Comparison of ENCODE assay signal across 1 cellular context in genomic region chr10:72276421-72277339, GRCh38.
A peak's percentile ranks its signal among the peaks of the same experiment; 100 is the strongest.
TF ChIP-seq lines count a peak whose summit lies in the region.

No MANE protein-coding gene starts in this region.

TF ChIP-seq in HepG2, 621 proteins besides CTCF, POLR2A, EP300 and RAD21 (continued from another document and continues in another):
- TF ChIP-seq ZNF260 (CRISPR knock-in tag; IDR thresholded peaks at IDR 0.05; ENCODE audit: borderline replicate concordance, low read depth) (no peak), POGK (CRISPR knock-in tag; conservative IDR thresholded peaks at IDR 0.05) (0 out of 2 replicates have a peak, but pooled peaks have one; percentile 18), ZBTB4 (CRISPR knock-in tag; IDR thresholded peaks at IDR 0.05; ENCODE audit: borderline replicate concordance) (no peak), ZFY (CRISPR knock-in tag; IDR thresholded peaks at IDR 0.05) (peak; percentile 66), NCOA2 (CRISPR knock-in tag; IDR thresholded peaks at IDR 0.05) (peak; percentile 43; the same call in 1 of the 2 replicates), ZNF24 (IDR thresholded peaks at IDR 0.05) (no peak), MXI1 (IDR thresholded peaks at IDR 0.05; ENCODE audit: borderline replicate concordance, low read depth, low read length) (0 out of 3 replicates have a peak, but pooled peaks have one; percentile 12), ZNF850 (CRISPR knock-in tag; conservative IDR thresholded peaks at IDR 0.05) (no peak), CENPX (CRISPR knock-in tag; IDR thresholded peaks at IDR 0.05) (no peak), ZNF709 (CRISPR knock-in tag; IDR thresholded peaks at IDR 0.05) (no peak), ZNF256 (CRISPR knock-in tag; conservative IDR thresholded peaks at IDR 0.05) (no peak), FOXP4 (CRISPR knock-in tag; IDR thresholded peaks at IDR 0.05) (peak; percentile 68), PRPF4 (IDR thresholded peaks at IDR 0.05; ENCODE audit: low read depth, low read length, poor library complexity, severe bottlenecking) (no peak), ZBTB25 (CRISPR knock-in tag; IDR thresholded peaks at IDR 0.05) (no peak; the same call in 1 of the 2 replicates), MTF2 (CRISPR knock-in tag; IDR thresholded peaks at IDR 0.05; ENCODE audit: borderline replicate concordance) (no peak), NR0B2 (CRISPR knock-in tag; IDR thresholded peaks at IDR 0.05) (no peak), SRSF4 (IDR thresholded peaks at IDR 0.05; ENCODE audit: low read depth, low read length, poor library complexity, severe bottlenecking) (peak; percentile 77), TCF7L2 (IDR thresholded peaks at IDR 0.05; ENCODE audit: low read depth, low read length) (no peak), ONECUT2 (CRISPR knock-in tag; IDR thresholded peaks at IDR 0.05) (no peak), ZNF383 (CRISPR knock-in tag; IDR thresholded peaks at IDR 0.05; ENCODE audit: borderline replicate concordance) (no peak), UBTF (CRISPR knock-in tag; IDR thresholded peaks at IDR 0.05) (no peak), EED (CRISPR knock-in tag; IDR thresholded peaks at IDR 0.05) (no peak), BORCS8-MEF2B (CRISPR knock-in tag; IDR thresholded peaks at IDR 0.05) (peak; percentile 44; the same call in 1 of the 2 replicates), ZNF766 (CRISPR knock-in tag; IDR thresholded peaks at IDR 0.05; ENCODE audit: borderline replicate concordance) (no peak), ZBTB43 (CRISPR knock-in tag; conservative IDR thresholded peaks at IDR 0.05) (peak; percentile 79), ZNF224 (CRISPR knock-in tag; IDR thresholded peaks at IDR 0.05) (no peak), FOXA1 (IDR thresholded peaks at IDR 0.05) (no peak), FOXA1 (CRISPR knock-in tag; IDR thresholded peaks at IDR 0.05) (peak; percentile 85), ZNF333 (CRISPR knock-in tag; IDR thresholded peaks at IDR 0.05; ENCODE audit: borderline replicate concordance) (no peak), NFIB (CRISPR knock-in tag; IDR thresholded peaks at IDR 0.05; ENCODE audit: borderline replicate concordance) (no peak), SMARCC2 (IDR thresholded peaks at IDR 0.05) (no peak), PLSCR1 (CRISPR knock-in tag; IDR thresholded peaks at IDR 0.05; ENCODE audit: borderline replicate concordance) (no peak), CREB3 (CRISPR knock-in tag; IDR thresholded peaks at IDR 0.05) (no peak), ISL2 (CRISPR knock-in tag; IDR thresholded peaks at IDR 0.05) (peak; percentile 75; the same call in 1 of the 2 replicates), ZFP82 (CRISPR knock-in tag; IDR thresholded peaks at IDR 0.05; ENCODE audit: borderline replicate concordance) (no peak), KLF15 (CRISPR knock-in tag; IDR thresholded peaks at IDR 0.05; ENCODE audit: borderline replicate concordance) (no peak; the same call in 1 of the 2 replicates), HINFP (CRISPR knock-in tag; IDR thresholded peaks at IDR 0.05; ENCODE audit: low read depth) (no peak), ZNF468 (CRISPR knock-in tag; IDR thresholded peaks at IDR 0.05) (no peak), ESRRA (CRISPR knock-in tag; IDR thresholded peaks at IDR 0.05; ENCODE audit: low read depth) (peak; percentile 94), ETV5 (CRISPR knock-in tag; IDR thresholded peaks at IDR 0.05; ENCODE audit: borderline replicate concordance) (peak; percentile 95), GLI4 (CRISPR knock-in tag; IDR thresholded peaks at IDR 0.05; ENCODE audit: borderline replicate concordance) (no peak), SALL1 (CRISPR knock-in tag; IDR thresholded peaks at IDR 0.05) (no peak; the same call in 1 of the 2 replicates), BCL6 (CRISPR knock-in tag; IDR thresholded peaks at IDR 0.05) (peak; percentile 52), ZNF138 (CRISPR knock-in tag; IDR thresholded peaks at IDR 0.05; ENCODE audit: low read depth) (no peak), ZNF556 (CRISPR knock-in tag; IDR thresholded peaks at IDR 0.05; ENCODE audit: borderline replicate concordance) (no peak), PRDM4 (CRISPR knock-in tag; IDR thresholded peaks at IDR 0.05; ENCODE audit: borderline replicate concordance) (peak; percentile 74; the same call in 1 of the 2 replicates), FOXO1 (CRISPR knock-in tag; IDR thresholded peaks at IDR 0.05) (peak; percentile 67; the same call in 1 of the 2 replicates), HNF4A (CRISPR knock-in tag; IDR thresholded peaks at IDR 0.05) (peak; percentile 81)
